ENCODE assay signal across 1 cellular context in the genomic region with DNA sequence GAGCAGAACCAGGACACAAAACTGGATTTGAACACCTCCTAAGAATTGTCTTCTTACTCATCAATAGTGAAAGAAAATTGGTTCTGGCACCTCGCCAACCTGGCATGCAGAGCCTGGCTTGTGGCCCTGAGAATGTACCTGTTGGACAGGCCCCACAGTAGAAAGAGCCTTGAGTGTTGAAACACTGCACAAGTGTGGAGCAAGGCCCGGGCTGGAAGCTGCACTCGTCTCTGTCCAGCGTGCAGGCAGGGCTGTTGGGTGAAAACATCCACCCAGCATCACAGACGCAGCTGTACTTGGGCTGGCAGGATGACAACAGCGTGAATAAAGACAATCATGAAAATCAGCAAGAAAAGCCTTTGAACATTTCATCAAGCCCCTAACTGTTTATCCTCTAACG.
TF ChIP-seq lines count a peak whose summit lies in the region.

No MANE protein-coding gene starts in this region.

TF ChIP-seq in IMR-90, 13 proteins besides CTCF, POLR2A, EP300 and RAD21 (continued from another document):
- no peak for TF ChIP-seq USF2 (IDR thresholded peaks at IDR 0.05; ENCODE audit: low read depth, low read length)
